ENCODE assay signal across 9 cellular contexts in genomic region chr3:158434412-158435038, GRCh38.
A peak's percentile ranks its signal among the peaks of the same experiment; 100 is the strongest.
DNase-seq lines count a peak whose midpoint lies in the region; ATAC-seq, FAIRE-seq and TF ChIP-seq lines count a peak whose summit lies in the region.
"Had no signal": no experiment of that assay in that cellular context is flagged by ENCODE, and none has a peak within 500 bp of the region (broad histone marks: within the 10 kb centered on the region; RNA-seq: fewer than 3 reads in every experiment).

No MANE protein-coding gene starts in this region.

- H3K36me3 ChIP-seq in HepG2 (replicated peaks in 1 of 2; ENCODE audit: control insufficient read depth in 1 of 2, insufficient read depth in 2 of 2, low read length in 2 of 2): no peaks in the 10 kb centered on the region
- H3K36me3 ChIP-seq: neutrophil had no signal

- intact Hi-C loops in HepG2 (cut with micrococcal nuclease; ENCODE audit: unreplicated experiment): loop anchor here (1.0 to 10.0 kb wide), 5 partner anchors 98 to 828 kb away; no protein-coding TSS in a partner anchor

- no peaks in the 10 kb centered on the region for H3K27me3 ChIP-seq in HepG2 (ENCODE audit: control insufficient read depth in 1 of 2, insufficient read depth in 2 of 2, low read length in 2 of 2)
- H3K27me3 ChIP-seq: neutrophil had no signal

- H3K4me1 ChIP-seq in A549: peaks cover 7% of the 10 kb centered on the region; the same call in 2 of the 3 replicates
- peaks cover 10% of the 10 kb centered on the region for H3K4me1 ChIP-seq in HepG2 (ENCODE audit: insufficient read depth, low read length)

- H3K9me3 ChIP-seq in A549 (no peaks in the 10 kb centered on the region), HepG2 (ENCODE audit: low read length) (no peaks in the 10 kb centered on the region)
- H3K9me3 ChIP-seq: neutrophil had no signal

- TF ChIP-seq RAD21 in A549 (conservative IDR thresholded peaks at IDR 0.05 in 1 of 2, IDR thresholded peaks at IDR 0.05 in 1 of 2) (peak; percentile 89 to 90), HepG2 (CRISPR knock-in tag; IDR thresholded peaks at IDR 0.05) (peak; percentile 73)

- H3K27ac ChIP-seq in A549 (no peak overlapping the region), HepG2 (ENCODE audit: extremely low read length, insufficient read depth, low read length) (no peak overlapping the region)
- H3K27ac ChIP-seq: neutrophil had no signal

- H3K79me2 ChIP-seq in HepG2 (ENCODE audit: insufficient read depth, low read length): no peaks in the 10 kb centered on the region

- H3K4me2 ChIP-seq in A549 (peak overlapping the region; percentile 30; the same call in 1 of the 3 replicates), HepG2 (ENCODE audit: low read depth, low read length) (no peak overlapping the region)

- DNase-seq in A549 (ENCODE audit: low read depth in 1 of 2, low spot score in 1 of 2): peak; percentile 5 to 72
- DNase-seq in NCI-H1048 (lab: John Stamatoyannopoulos, UW): peak; percentile 54
- DNase-seq in T follicular helper cell (ENCODE audit: low read depth): peak; percentile 2
- peak; percentile 78 for DNase-seq in HepG2 (ENCODE audit: low spot score)
- peak; percentile 47 for DNase-seq in stimulated activated CD8-positive, alpha-beta memory T cell treated with anti-CD3 and anti-CD28 coated beads, Interleukin-4, amount 100 ng/mL, for 48 hours

- H4K20me1 ChIP-seq in HepG2 (ENCODE audit: insufficient read depth, low read length): no peaks in the 10 kb centered on the region

- no peak for TF ChIP-seq EP300 in A549 (IDR thresholded peaks at IDR 0.05)
- no peak for TF ChIP-seq EP300 in HepG2 (IDR thresholded peaks at IDR 0.05; ENCODE audit: low read depth in 2 of 2, low read length in 2 of 2)
- no peak for TF ChIP-seq EP300 in HepG2 (CRISPR knock-in tag; IDR thresholded peaks at IDR 0.05; ENCODE audit: borderline replicate concordance)

- FAIRE-seq in A549 (lab: Jason Lieb, UNC) (peak; percentile 13), colon (lab: Jason Lieb, UNC) (peak; percentile 76), HepG2 (lab: Jason Lieb, UNC) (peak; percentile 50)

- ATAC-seq in A549 (peak; percentile 94 to 99), HG02642 (IDR thresholded peaks at IDR 0.05; ENCODE audit: poor library complexity, unreplicated experiment) (peak; percentile 89), HepG2 (peak; percentile 99)

- POLR2A ChIA-PET in A549 (lab: Yijun Ruan, JAX) (interaction anchor here (0.6 kb wide), 1 partner anchor 325 kb away, joined by 3 read pairs; the partner anchor contains the start of gene RSRC1), HepG2 (lab: Yijun Ruan, JAX) (no interaction called here)

- no peak overlapping the region for H2AFZ ChIP-seq in HepG2 (ENCODE audit: low read length)

- CTCF ChIA-PET in A549 (lab: Yijun Ruan, JAX): interaction anchor here (0.6 to 2.5 kb wide), 40 partner anchors 9 to 902 kb away, joined by 3 to 28 read pairs (median 4); no protein-coding TSS in a partner anchor
- CTCF ChIA-PET in HepG2 (lab: Yijun Ruan, JAX; ENCODE audit: low intra/inter-chr PET ratio, low total read pairs): interaction anchor here (0.8 to 2.8 kb wide), 4 partner anchors 343 to 816 kb away, joined by 4 to 13 read pairs (median 8); no protein-coding TSS in a partner anchor

- H3K9ac ChIP-seq in HepG2 (ENCODE audit: insufficient read depth, low read depth, low read length): no peak overlapping the region

- no TSS peak for BruUV-seq in HepG2 (replicated peaks; lab: Mats Ljungman, UMichigan)

- WGBS in A549 (ENCODE audit: missing lambda C conversion rate): 2% methylated on average over 4 of the region's 4 CpGs
- WGBS in HepG2 (ENCODE audit: low lambda C conversion rate): 0% methylated on average over 4 of the region's 4 CpGs

- in situ Hi-C loops in HepG2 (cut with HindIII; ENCODE audit: extremely low pct_ligation_motif_present, low pct_unique_long_range_greater_than_20kb): loop anchor here (10.0 kb wide), 3 partner anchors 340 to 820 kb away; no protein-coding TSS in a partner anchor

- TF ChIP-seq CTCF in A549 (IDR thresholded peaks at IDR 0.05): peak; percentile 91
- TF ChIP-seq CTCF in GM12875 (IDR thresholded peaks at IDR 0.05; ENCODE audit: borderline replicate concordance, insufficient read depth, low read depth, low read length): peak; percentile 38; the same call in 1 of the 2 replicates
- TF ChIP-seq CTCF in HepG2 (CRISPR knock-in tag; IDR thresholded peaks at IDR 0.05): peak; percentile 83

- H3K4me3 ChIP-seq in A549: no peak overlapping the region
- H3K4me3 ChIP-seq in GM12875 (ENCODE audit: low read depth, low read length): no peak overlapping the region
- no peak overlapping the region for H3K4me3 ChIP-seq in HepG2 (replicated peaks in 1 of 3; ENCODE audit: insufficient read depth in 1 of 3, low read depth in 2 of 3, low read length in 3 of 3)

- TF ChIP-seq POLR2A in A549 (IDR thresholded peaks at IDR 0.05; ENCODE audit: low read length): no peak
- TF ChIP-seq POLR2A in HepG2 (IDR thresholded peaks at IDR 0.05; ENCODE audit: insufficient read depth in 1 of 2, low read depth in 2 of 2, low read length in 2 of 2): no peak

TF ChIP-seq in A549, 52 proteins besides CTCF, POLR2A, EP300 and RAD21:
- TF ChIP-seq SMC3 (IDR thresholded peaks at IDR 0.05) (peak; percentile 86), RARB (CRISPR knock-in tag; IDR thresholded peaks at IDR 0.05) (no peak), ZC3H11A (IDR thresholded peaks at IDR 0.05) (no peak), RFX5 (IDR thresholded peaks at IDR 0.05) (no peak)

TF ChIP-seq in HepG2, 621 proteins besides CTCF, POLR2A, EP300 and RAD21 (continues in another document):
- TF ChIP-seq HNF4A (CRISPR knock-in tag; IDR thresholded peaks at IDR 0.05) (0 out of 2 replicates have a peak, but pooled peaks have one; percentile 14), TEAD3 (CRISPR knock-in tag; optimal IDR thresholded peaks at IDR 0.05; ENCODE audit: borderline replicate concordance) (peak; percentile 90), ARID5B (CRISPR knock-in tag; IDR thresholded peaks at IDR 0.05) (peak; percentile 45), FOXA3 (CRISPR knock-in tag; IDR thresholded peaks at IDR 0.05) (0 out of 2 replicates have a peak, but pooled peaks have one; percentile 29), HMGXB4 (CRISPR knock-in tag; IDR thresholded peaks at IDR 0.05; ENCODE audit: borderline replicate concordance in 1 of 2, low read depth in 1 of 2) (0 out of 4 replicates have a peak, but pooled peaks of 1 of the 2 experiments have one; percentile 19), HHEX (CRISPR knock-in tag; IDR thresholded peaks at IDR 0.05) (no peak), MIER3 (CRISPR knock-in tag; IDR thresholded peaks at IDR 0.05; ENCODE audit: borderline replicate concordance) (no peak), ZNF317 (CRISPR knock-in tag; IDR thresholded peaks at IDR 0.05) (peak; percentile 50; the same call in 1 of the 2 replicates), RBM39 (IDR thresholded peaks at IDR 0.05; ENCODE audit: low read depth, low read length, poor library complexity, severe bottlenecking) (no peak), ZKSCAN8 (CRISPR knock-in tag; IDR thresholded peaks at IDR 0.05; ENCODE audit: borderline replicate concordance) (peak; percentile 39; the same call in 1 of the 2 replicates), DDIT3 (CRISPR knock-in tag; IDR thresholded peaks at IDR 0.05) (no peak)

Comparison
In these comparisons a context has a peak if more than half of its experiments do, and no peak if none do; other contexts are left out.
1. DNase-seq: peak in every context shown above with its lines; median percentile 78 in HepG2; 54 in NCI-H1048; 47 in stimulated activated CD8-positive, alpha-beta memory T cell treated with anti-CD3 and anti-CD28 coated beads, Interleukin-4, amount 100 ng/mL, for 48 hours; 38 in A549; 2 in T follicular helper cell.
2. CTCF ChIP-seq: peak in every context shown above with its lines; median percentile 91 in A549; 83 in HepG2; 38 in GM12875.
3. Of the 38 proteins assayed by ChIP-seq in both HepG2 and A549: peak only in HepG2: none; only in A549: none; in both: CTCF, RAD21 and SMC3; in neither: 34; mixed calls (peak in some experiments, not most) for 1.